In genomic region chr18:34866739-34867138, GRCh38 we compare ENCODE assay signal across 1 cellular context.
A peak's percentile ranks its signal among the peaks of the same experiment; 100 is the strongest.
TF ChIP-seq lines count a peak whose summit lies in the region.

No MANE protein-coding gene starts in this region.

TF ChIP-seq in HepG2, 621 proteins besides CTCF, POLR2A, EP300 and RAD21:
- peak; percentile 30; the same call in 1 of the 2 replicates for TF ChIP-seq SMC3 (IDR thresholded peaks at IDR 0.05; ENCODE audit: low read length)
- peak; percentile 41 for TF ChIP-seq STAG1 (CRISPR knock-in tag; IDR thresholded peaks at IDR 0.05)
- TF ChIP-seq ZNF564 (CRISPR knock-in tag; IDR thresholded peaks at IDR 0.05), result no peak
- TF ChIP-seq, protein P1, sequence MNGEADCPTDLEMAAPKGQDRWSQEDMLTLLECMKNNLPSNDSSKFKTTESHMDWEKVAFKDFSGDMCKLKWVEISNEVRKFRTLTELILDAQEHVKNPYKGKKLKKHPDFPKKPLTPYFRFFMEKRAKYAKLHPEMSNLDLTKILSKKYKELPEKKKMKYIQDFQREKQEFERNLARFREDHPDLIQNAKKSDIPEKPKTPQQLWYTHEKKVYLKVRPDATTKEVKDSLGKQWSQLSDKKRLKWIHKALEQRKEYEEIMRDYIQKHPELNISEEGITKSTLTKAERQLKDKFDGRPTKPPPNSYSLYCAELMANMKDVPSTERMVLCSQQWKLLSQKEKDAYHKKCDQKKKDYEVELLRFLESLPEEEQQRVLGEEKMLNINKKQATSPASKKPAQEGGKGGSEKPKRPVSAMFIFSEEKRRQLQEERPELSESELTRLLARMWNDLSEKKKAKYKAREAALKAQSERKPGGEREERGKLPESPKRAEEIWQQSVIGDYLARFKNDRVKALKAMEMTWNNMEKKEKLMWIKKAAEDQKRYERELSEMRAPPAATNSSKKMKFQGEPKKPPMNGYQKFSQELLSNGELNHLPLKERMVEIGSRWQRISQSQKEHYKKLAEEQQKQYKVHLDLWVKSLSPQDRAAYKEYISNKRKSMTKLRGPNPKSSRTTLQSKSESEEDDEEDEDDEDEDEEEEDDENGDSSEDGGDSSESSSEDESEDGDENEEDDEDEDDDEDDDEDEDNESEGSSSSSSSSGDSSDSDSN (CRISPR knock-in tag; IDR thresholded peaks at IDR 0.05), result no peak
- no peak for TF ChIP-seq SIX4 (CRISPR knock-in tag; IDR thresholded peaks at IDR 0.05)
